In genomic region chr1:202242080-202242419, GRCh38 we compare ENCODE assay signal across 19 cellular contexts. TPM values are rescaled to one million over a fixed set of nuclear protein-coding genes. Genes with fewer than 3 reads are reported as not detected.
"Had no signal": no experiment of that assay in that cellular context is flagged by ENCODE, and none has a peak within 500 bp of the region (broad histone marks: within the 10 kb centered on the region; RNA-seq: fewer than 3 reads in every experiment).

No MANE protein-coding gene starts in this region.

- H3K27ac ChIP-seq: epithelial cell of prostate, esophagus muscularis mucosa, gastrocnemius medialis, heart right ventricle, neutrophil, spleen, thyroid gland, upper lobe of left lung, uterus had no signal

- DNase-seq: effector memory CD4-positive, alpha-beta T cell; gastrocnemius medialis; hypothalamus; kidney glomerular epithelial cell; mucosa of descending colon; stimulated activated naive CD4-positive, alpha-beta T cell treated with Interleukin-2 at 50 U/mL for 16 hours; upper lobe of left lung; uterus had no signal

- H3K4me3 ChIP-seq: esophagus muscularis mucosa, gastrocnemius medialis, heart right ventricle, mucosa of descending colon, spleen, thyroid gland, upper lobe of left lung, uterus had no signal

- H3K36me3 Mint-ChIP-seq: naive thymus-derived CD8-positive, alpha-beta T cell had no signal

- H3K9me3 Mint-ChIP-seq: naive thymus-derived CD8-positive, alpha-beta T cell had no signal

- H3K9me3 ChIP-seq: esophagus muscularis mucosa, gastrocnemius medialis, heart right ventricle, mucosa of descending colon, neutrophil, spleen, thyroid gland, upper lobe of left lung, uterus had no signal

- ATAC-seq: gastrocnemius medialis; mucosa of descending colon; naive thymus-derived CD8-positive, alpha-beta T cell; sciatic nerve had no signal

- H3K4me3 Mint-ChIP-seq: naive thymus-derived CD8-positive, alpha-beta T cell had no signal

- H3K4me1 ChIP-seq: esophagus muscularis mucosa, spleen, uterus had no signal

- H3K27me3 ChIP-seq: thyroid gland, upper lobe of left lung, uterus had no signal

- H3K36me3 ChIP-seq: esophagus muscularis mucosa, gastrocnemius medialis, heart right ventricle, neutrophil, spleen, thyroid gland, upper lobe of left lung, uterus had no signal

RNA-seq across cellular contexts. Expression of gene LGR6, which starts 48.5 kb away (rescaled TPM):
- total RNA-seq: fibroblast of villous mesenchyme, osteoblast, pulmonary artery endothelial cell had no signal
